Comparison of ENCODE assay signal across 19 cellular contexts in genomic region chr3:23594066-23594465, GRCh38.
"Had no signal": no experiment of that assay in that cellular context is flagged by ENCODE, and none has a peak within 500 bp of the region (broad histone marks: within the 10 kb centered on the region; RNA-seq: fewer than 3 reads in every experiment).

No MANE protein-coding gene starts in this region.

- H3K4me1 ChIP-seq: right lobe of liver, transverse colon had no signal

- H3K9me3 ChIP-seq: right lobe of liver, transverse colon had no signal

- H3K36me3 ChIP-seq: cardiac muscle cell, right lobe of liver, transverse colon, WERI-Rb-1 had no signal

- H3K4me3 ChIP-seq: cardiac muscle cell, right lobe of liver, transverse colon had no signal

- H3K27me3 ChIP-seq: cardiac muscle cell, right lobe of liver, transverse colon had no signal

- DNase-seq: activated CD4-positive, alpha-beta T cell treated with anti-CD3 and anti-CD28 coated beads, Interleukin-2, amount 10 ng/mL, durations not matched to agents 7 days and 5 days; activated CD4-positive, CD25-positive, alpha-beta regulatory T cell treated with anti-CD3 and anti-CD28 coated beads, Interleukin-2, amount 50 U/mL, for 72 hours; activated CD8-positive, alpha-beta memory T cell treated with anti-CD3 and anti-CD28 coated beads, Interleukin-2, amount 10 ng/mL, durations not matched to agents 7 days and 5 days; activated CD8-positive, alpha-beta T cell treated with anti-CD3 and anti-CD28 coated beads for 36 hours; activated gamma-delta T cell; activated T-cell treated with anti-CD3 and anti-CD28 coated beads for 4 hours; effector CD4-positive, alpha-beta T cell; glutamatergic neuron; hippocampal formation; naive B cell; occipital lobe; posterior cingulate gyrus; right lobe of liver; small intestine; stimulated activated CD4-positive, alpha-beta T cell treated with anti-CD3 and anti-CD28 coated beads, Interleukin-2, amount 100 ng/mL, for 24 hours; transverse colon; WERI-Rb-1 had no signal

- ATAC-seq: activated CD8-positive, alpha-beta memory T cell treated with anti-CD3 and anti-CD28 coated beads, Interleukin-2, amount 10 ng/mL, durations not matched to agents 7 days and 5 days; activated CD8-positive, alpha-beta T cell treated with anti-CD3 and anti-CD28 coated beads for 36 hours; right lobe of liver; stimulated activated effector memory CD8-positive, alpha-beta T cell treated with anti-CD3 and anti-CD28 coated beads, Interleukin-12 subunit alpha, Interleukin-12 subunit beta, amount 100 ng/mL, for 72 hours had no signal

- H3K27ac ChIP-seq: cardiac muscle cell, right lobe of liver, transverse colon, WERI-Rb-1 had no signal
